Comparison of ENCODE assay signal across 11 cellular contexts in genomic region chr2:30359644-30360167, GRCh38.
A peak's percentile ranks its signal among the peaks of the same experiment; 100 is the strongest.
DNase-seq lines count a peak whose midpoint lies in the region; ATAC-seq, FAIRE-seq and TF ChIP-seq lines count a peak whose summit lies in the region.
"Had no signal": no experiment of that assay in that cellular context is flagged by ENCODE, and none has a peak within 500 bp of the region (broad histone marks: within the 10 kb centered on the region; RNA-seq: fewer than 3 reads in every experiment).

No MANE protein-coding gene starts in this region.

- peaks cover 24% of the 10 kb centered on the region for H3K9me1 ChIP-seq in IMR-90 (ENCODE audit: insufficient read depth, low read length)

- H3K9me3 Mint-ChIP-seq in astrocyte (ENCODE audit: unreplicated experiment): no peaks in the 10 kb centered on the region

- H3K4me2 ChIP-seq in IMR-90 (ENCODE audit: low read depth, low read length) (no peak overlapping the region), astrocyte (ENCODE audit: low read length) (no peak overlapping the region)

- peak overlapping the region; percentile 57 to 69; a peak in 3 of 4 replicates for H4K8ac ChIP-seq in IMR-90 (ENCODE audit: low read depth in 2 of 2, low read length in 2 of 2)

- peaks cover 0 to 16% of the 10 kb centered on the region in 2 experiments; a peak in 3 of 4 replicates for H3K79me1 ChIP-seq in IMR-90 (ENCODE audit: low read depth in 1 of 2, low read length in 2 of 2)

- in situ Hi-C loops in IMR-90 (cut with MboI; ENCODE audit: low sequenced_read_pairs): no loop called here

- H3K27ac ChIP-seq in IMR-90 (ENCODE audit: insufficient read depth, low read length) (peak overlapping the region; percentile 60; the same call in 1 of the 2 replicates), astrocyte (ENCODE audit: low read depth, low read length) (no peak overlapping the region), sigmoid colon (peak overlapping the region; percentile 74 to 88 (median 82))

- POLR2A ChIA-PET in IMR-90 (lab: Charles Lee; ENCODE audit: unreplicated experiment): no interaction called here

- peaks cover 15% of the 10 kb centered on the region for H3K4me1 Mint-ChIP-seq in astrocyte (ENCODE audit: low read depth, unreplicated experiment)

- intact Hi-C loops in IMR-90 (cut with micrococcal nuclease): no loop called here
- intact Hi-C loops in sigmoid colon (cut with DNase I): loop anchor here (5.0 kb wide), 1 partner anchor 43 kb away; no protein-coding TSS in a partner anchor

- H3K23ac ChIP-seq in IMR-90 (ENCODE audit: low read depth, low read length): peak overlapping the region; percentile 40; the same call in 1 of the 2 replicates

- H2AFZ ChIP-seq in IMR-90 (replicated peaks; ENCODE audit: low read length, poor library complexity) (peak overlapping the region; percentile 77), astrocyte (ENCODE audit: low read depth, low read length) (no peak overlapping the region)

- peak in 2 of 4 donors; percentile 21 to 25 for TF ChIP-seq EP300 in sigmoid colon (IDR thresholded peaks at IDR 0.05)

- peak overlapping the region; percentile 41; the same call in 1 of the 2 replicates for H2AK5ac ChIP-seq in IMR-90 (ENCODE audit: low read depth, low read length)

- CTCF ChIA-PET in IMR-90 (lab: Yijun Ruan, JAX): interaction anchor here (0.5 to 1.4 kb wide), 2 partner anchors 282 to 352 kb away, joined by 3 to 4 read pairs; no protein-coding TSS in a partner anchor

- H2BK5ac ChIP-seq in IMR-90 (ENCODE audit: low read depth, low read length, poor library complexity, severe bottlenecking): peak overlapping the region; percentile 50

- H2BK15ac ChIP-seq in IMR-90 (ENCODE audit: low read depth, low read length): peak overlapping the region; percentile 90; the same call in 2 of the 3 replicates

- H3K79me2 ChIP-seq in astrocyte (ENCODE audit: insufficient read depth, low read length): no peaks in the 10 kb centered on the region

- H2BK20ac ChIP-seq in IMR-90 (ENCODE audit: low read depth, low read length): peak overlapping the region; percentile 73

- TF ChIP-seq POLR2A in IMR-90 (IDR thresholded peaks at IDR 0.05; ENCODE audit: low read depth, low read length) (no peak), sigmoid colon (IDR thresholded peaks at IDR 0.05) (no peak)

- H3K56ac ChIP-seq in IMR-90 (ENCODE audit: extremely low read depth, insufficient read depth, low read length): no peak overlapping the region

- peak overlapping the region; percentile 89 for H2BK120ac ChIP-seq in IMR-90 (ENCODE audit: low read depth, low read length)

- no peak for FAIRE-seq in astrocyte (lab: Jason Lieb, UNC)

- no peak overlapping the region for H3K27ac Mint-ChIP-seq in astrocyte (ENCODE audit: unreplicated experiment)

- H3K9me3 ChIP-seq in IMR-90 (ENCODE audit: control insufficient read depth, insufficient read depth, low read length) (no peaks in the 10 kb centered on the region), astrocyte (ENCODE audit: insufficient read depth, low read depth, low read length) (no peaks in the 10 kb centered on the region), sigmoid colon (no peaks in the 10 kb centered on the region)

- H3K36me3 ChIP-seq in IMR-90 (ENCODE audit: control insufficient read depth, insufficient read depth, low read length): no peaks in the 10 kb centered on the region
- no peaks in the 10 kb centered on the region for H3K36me3 ChIP-seq in astrocyte (ENCODE audit: insufficient read depth, low read length)
- no peaks in the 10 kb centered on the region for H3K36me3 ChIP-seq in sigmoid colon

- dilution Hi-C loops in IMR-90 (cut with HindIII; ENCODE audit: low sequenced_read_pairs, unreplicated experiment): no loop called here

- H4K5ac ChIP-seq in IMR-90 (ENCODE audit: low read depth, low read length): peak overlapping the region; percentile 90

- H3K9ac ChIP-seq in IMR-90 (ENCODE audit: low read depth, low read length): peak overlapping the region; percentile 4
- no peak overlapping the region for H3K9ac ChIP-seq in astrocyte (ENCODE audit: low read length)

- peak; percentile 65 for DNase-seq in IMR-90
- peak; percentile 20 for DNase-seq in astrocyte (ENCODE audit: low read depth)
- peak; percentile 55 for DNase-seq in iris pigment epithelial cell (ENCODE audit: low read depth)
- DNase-seq in sigmoid colon: peak; percentile 90
- DNase-seq in NCI-H1417 treated with DMSO at 0.1 percent for 48 hours (lab: John Stamatoyannopoulos, UW): no peak
- DNase-seq in HuH-7.5 (ENCODE audit: low spot score): no peak
- DNase-seq in effector CD4-positive, alpha-beta T cell: no peak
- DNase-seq: activated effector memory CD4-positive, alpha-beta T cell treated with Interleukin-2 at 50 U/mL for 16 hours; mammary epithelial cell; T1000 had no signal

- H3K27me3 ChIP-seq in IMR-90 (ENCODE audit: control insufficient read depth, insufficient read depth, low read length): no peaks in the 10 kb centered on the region
- no peaks in the 10 kb centered on the region for H3K27me3 ChIP-seq in astrocyte (ENCODE audit: insufficient read depth, low read length)
- H3K27me3 ChIP-seq in sigmoid colon: no peaks in the 10 kb centered on the region

- H2AK9ac ChIP-seq in IMR-90 (replicated peaks; ENCODE audit: low read depth, low read length, poor library complexity): peak overlapping the region; percentile 3

- no peak for TF ChIP-seq RAD21 in IMR-90 (IDR thresholded peaks at IDR 0.05; ENCODE audit: low read length)

- no peak overlapping the region for H3K4me3 ChIP-seq in IMR-90 (ENCODE audit: insufficient read depth, low read depth, low read length)
- H3K4me3 ChIP-seq in astrocyte (ENCODE audit: insufficient read depth, low read depth, low read length): no peak overlapping the region
- no peak overlapping the region for H3K4me3 ChIP-seq in sigmoid colon

- H3K4me1 ChIP-seq in IMR-90 (ENCODE audit: control insufficient read depth, insufficient read depth, low read length): peaks cover 39% of the 10 kb centered on the region
- peaks cover 24% of the 10 kb centered on the region for H3K4me1 ChIP-seq in astrocyte (ENCODE audit: insufficient read depth, low read length)
- peaks cover 0 to 44% (median 34%) of the 10 kb centered on the region in 4 donors for H3K4me1 ChIP-seq in sigmoid colon

- no peak overlapping the region for H3K4me3 Mint-ChIP-seq in astrocyte (ENCODE audit: unreplicated experiment)

- peak overlapping the region; percentile 84 for H3K4ac ChIP-seq in IMR-90 (ENCODE audit: low read depth, low read length)

- H4K91ac ChIP-seq in IMR-90 (ENCODE audit: insufficient read depth, low read depth, low read length): peak overlapping the region; percentile 59

- TF ChIP-seq CTCF in IMR-90 (conservative IDR thresholded peaks at IDR 0.05; ENCODE audit: low read depth, low read length) (no peak), astrocyte (IDR thresholded peaks at IDR 0.05; ENCODE audit: insufficient read depth, low read depth, low read length) (no peak), sigmoid colon (IDR thresholded peaks at IDR 0.05) (no peak)

- peaks cover 4% of the 10 kb centered on the region for H3K27me3 Mint-ChIP-seq in astrocyte (ENCODE audit: low read depth, unreplicated experiment)

- ATAC-seq in IMR-90 (ENCODE audit: low read depth) (peak; percentile 43), GM19023 (IDR thresholded peaks at IDR 0.05; ENCODE audit: unreplicated experiment) (no peak)

- no CpG with 5 or more reads among the region's 7 CpGs for WGBS in IMR-90 (ENCODE audit: extremely low coverage in 2 of 2, insufficient read length in 1 of 2), 2 experiments
- 62 to 66% methylated on average over 7 of the region's 7 CpGs for WGBS in sigmoid colon, 2 donors

- H4K20me1 ChIP-seq in IMR-90 (ENCODE audit: insufficient read depth, low read length) (no peaks in the 10 kb centered on the region), astrocyte (ENCODE audit: insufficient read depth, low read length) (no peaks in the 10 kb centered on the region)

- peak overlapping the region; percentile 11 for H3K14ac ChIP-seq in IMR-90 (replicated peaks; ENCODE audit: low read depth, low read length)

- BruUV-seq in IMR-90 (replicated peaks; lab: Mats Ljungman, UMichigan): no TSS peak

- H3K18ac ChIP-seq in IMR-90 (ENCODE audit: low read depth, low read length): peak overlapping the region; percentile 80

- H3K36me3 Mint-ChIP-seq in astrocyte (ENCODE audit: low read depth, unreplicated experiment): no peaks in the 10 kb centered on the region

TF ChIP-seq in IMR-90, 13 proteins besides CTCF, POLR2A, EP300 and RAD21:
- TF ChIP-seq MAFK (IDR thresholded peaks at IDR 0.05; ENCODE audit: low read depth, low read length) (no peak), BHLHE40 (IDR thresholded peaks at IDR 0.05; ENCODE audit: low read depth, low read length) (no peak), USF2 (IDR thresholded peaks at IDR 0.05; ENCODE audit: low read depth, low read length) (no peak)

Comparison
In these comparisons a context has a peak if more than half of its experiments do, and no peak if none do; other contexts are left out.
1. DNase-seq: peak in IMR-90 (single experiment), astrocyte (single experiment), iris pigment epithelial cell (single experiment) and sigmoid colon (single experiment); none in NCI-H1417 treated with DMSO at 0.1 percent for 48 hours (single experiment), HuH-7.5 (single experiment) and effector CD4-positive, alpha-beta T cell (single experiment).